In genomic region chr11:128323381-128323780, GRCh38 we compare ENCODE assay signal across 9 cellular contexts.
DNase-seq lines count a peak whose midpoint lies in the region; ATAC-seq, FAIRE-seq and TF ChIP-seq lines count a peak whose summit lies in the region.
"Had no signal": no experiment of that assay in that cellular context is flagged by ENCODE, and none has a peak within 500 bp of the region (broad histone marks: within the 10 kb centered on the region; RNA-seq: fewer than 3 reads in every experiment).

No MANE protein-coding gene starts in this region.

- SMC1A ChIA-PET in GM12878 (lab: Charles Lee; ENCODE audit: uncharacterized antibody, unreplicated experiment) = interaction anchor here (0.6 to 10.3 kb wide), 32 partner anchors 10 to 311 kb away, joined by 3 to 104 read pairs (median 4); no protein-coding TSS in a partner anchor

- peak; percentile 41 to 46 (median 45); a peak in 5 of 6 replicates for TF ChIP-seq CTCF in GM12878 (IDR thresholded peaks at IDR 0.05 in 2 of 3, conservative IDR thresholded peaks at IDR 0.05 in 1 of 3; ENCODE audit: control insufficient read depth in 2 of 3, extremely low read depth in 1 of 3, insufficient read depth in 1 of 3, low read depth in 3 of 3, low read length in 3 of 3)

- no peaks in the 10 kb centered on the region for H3K36me3 Mint-ChIP-seq in naive B cell

- peak; percentile 74 for TF ChIP-seq RAD21 in GM12878 (IDR thresholded peaks at IDR 0.05; ENCODE audit: insufficient read depth, low read depth, low read length)

- intact Hi-C loops in GM12878 (cut with micrococcal nuclease; ENCODE audit: unreplicated experiment) = loop anchor here (1.0 kb wide), 1 partner anchor 198 kb away; no protein-coding TSS in a partner anchor

- CTCF ChIA-PET in GM12878 (lab: Yijun Ruan, JAX) = interaction anchor here (0.7 to 4.2 kb wide), 22 partner anchors 15 to 521 kb away, joined by 3 to 47 read pairs (median 4); no protein-coding TSS in a partner anchor

- POLR2A ChIA-PET in GM12878 (lab: Charles Lee) = interaction anchor here (0.6 to 0.9 kb wide), 2 partner anchors 307 to 309 kb away, joined by 3 read pairs; no protein-coding TSS in a partner anchor

- no peak for TF ChIP-seq EP300 in GM12878 (IDR thresholded peaks at IDR 0.05; ENCODE audit: borderline replicate concordance in 1 of 2, control insufficient read depth in 1 of 2, low read depth in 2 of 2, low read length in 2 of 2)

- H3K36me3 ChIP-seq in GM12878 (ENCODE audit: control insufficient read depth in 2 of 2, insufficient read depth in 2 of 2, low read length in 1 of 2) = no peaks in the 10 kb centered on the region

- H3K4me1 ChIP-seq in GM12878 (ENCODE audit: control insufficient read depth, insufficient read depth, low read length) = peaks cover 11% of the 10 kb centered on the region

- H4K20me1 ChIP-seq in GM12878 (ENCODE audit: control insufficient read depth, insufficient read depth) = no peaks in the 10 kb centered on the region

- WGBS in GM12878 (ENCODE audit: insufficient coverage, insufficient replicate concordance, low lambda C conversion rate, missing lambda C conversion rate) = 48% methylated on average over 2 of the region's 2 CpGs

- H3K79me2 ChIP-seq in GM12878 (ENCODE audit: control insufficient read depth, insufficient read depth, low read length) = no peaks in the 10 kb centered on the region

- peak; percentile 2 for DNase-seq in DMS 273 (lab: John Stamatoyannopoulos, UW; ENCODE audit: unreplicated experiment)
- DNase-seq in DMS 273 treated with DMSO at 0.1 percent for 48 hours (lab: John Stamatoyannopoulos, UW) = no peak
- DNase-seq in GM12878 (ENCODE audit: low read depth, low spot score) = no peak
- DNase-seq in naive B cell = peak; percentile 21
- no peak for DNase-seq in activated CD4-positive, CD25-positive, alpha-beta regulatory T cell (lab: John Stamatoyannopoulos, UW)
- no peak for DNase-seq in Ammon's horn (ENCODE audit: low spot score)
- DNase-seq in dedifferentiated amniotic fluid mesenchymal stem cell (ENCODE audit: extremely low spot score) = no peak

- BruUV-seq in GM12878 (replicated peaks; lab: Mats Ljungman, UMichigan) = no TSS peak

- peak overlapping the region; percentile 18; the same call in 1 of the 2 replicates for H2AFZ ChIP-seq in GM12878 (ENCODE audit: control insufficient read depth, low read depth, low read length)

- no peak overlapping the region for H3K27ac ChIP-seq in GM12878 (ENCODE audit: control insufficient read depth, insufficient read depth)
- H3K27ac ChIP-seq: 22Rv1 had no signal

- no peak overlapping the region for H3K4me3 ChIP-seq in GM12878

- FAIRE-seq in GM12878 (lab: Jason Lieb, UNC) = peak; percentile 38

- peaks cover 0 to 1% (median 0%) of the 10 kb centered on the region in 7 donors for H3K9me3 Mint-ChIP-seq in naive B cell

- peak overlapping the region in 5 of 6 donors; percentile 37 to 57 (median 45) for H3K27ac Mint-ChIP-seq in naive B cell

- H3K9me3 ChIP-seq in GM12878 (replicated peaks; ENCODE audit: control insufficient read depth, insufficient read depth, low read length) = no peaks in the 10 kb centered on the region

- H3K9ac ChIP-seq in GM12878 (ENCODE audit: control insufficient read depth, insufficient read depth, low read length) = no peak overlapping the region

- TF ChIP-seq POLR2A in GM12878 (IDR thresholded peaks at IDR 0.05; ENCODE audit: low read depth, low read length) = no peak

- in situ Hi-C loops in GM12878 (cut with MboI) = no loop called here

- H3K4me3 Mint-ChIP-seq in naive B cell = no peak overlapping the region

- H3K4me1 Mint-ChIP-seq in naive B cell = peaks cover 40 to 49% (median 42%) of the 10 kb centered on the region in 3 donors

- H3K27me3 ChIP-seq in GM12878 (replicated peaks in 1 of 2; ENCODE audit: control insufficient read depth in 2 of 2, insufficient read depth in 2 of 2, low read length in 1 of 2) = no peaks in the 10 kb centered on the region

- no peak overlapping the region for H3K4me2 ChIP-seq in GM12878 (ENCODE audit: control insufficient read depth, insufficient read depth)

- peak; percentile 46 for ATAC-seq in HG03045 (IDR thresholded peaks at IDR 0.05; ENCODE audit: unreplicated experiment)
- peak; percentile 43 for ATAC-seq in GM12878
- peak in 1 of 2 donors; percentile 20 for ATAC-seq in naive B cell (ENCODE audit: low read depth in 2 of 2)

- RAD21 ChIA-PET in GM12878 (lab: Charles Lee; ENCODE audit: unreplicated experiment) = interaction anchor here (0.6 to 4.4 kb wide), 20 partner anchors 15 to 508 kb away, joined by 3 to 32 read pairs (median 3); no protein-coding TSS in a partner anchor

- H3K27me3 Mint-ChIP-seq in naive B cell = no peaks in the 10 kb centered on the region

TF ChIP-seq in GM12878, 131 proteins besides CTCF, POLR2A, EP300 and RAD21:
- TF ChIP-seq PBX3 (IDR thresholded peaks at IDR 0.05; ENCODE audit: insufficient replicate concordance, low read depth, low read length) = no peak
- TF ChIP-seq BACH1 (IDR thresholded peaks at IDR 0.05; ENCODE audit: borderline replicate concordance) = no peak
- peak; percentile 30; the same call in 1 of the 3 replicates for TF ChIP-seq POU2F2 (IDR thresholded peaks at IDR 0.05; ENCODE audit: borderline replicate concordance, low read depth, low read length)
- TF ChIP-seq ESRRA (IDR thresholded peaks at IDR 0.05; ENCODE audit: low read length) = peak; percentile 61; the same call in 1 of the 2 replicates
- TF ChIP-seq RUNX3 (IDR thresholded peaks at IDR 0.05; ENCODE audit: low read length) = 0 out of 2 replicates have a peak, but pooled peaks have one; percentile 13
- TF ChIP-seq SMC3 (IDR thresholded peaks at IDR 0.05; ENCODE audit: borderline replicate concordance, low read length) = peak; percentile 51; the same call in 1 of the 2 replicates
- peak; percentile 58; the same call in 1 of the 2 replicates for TF ChIP-seq IRF4 (IDR thresholded peaks at IDR 0.05; ENCODE audit: low read depth, low read length)
- no peak for TF ChIP-seq NR2F1 (conservative IDR thresholded peaks at IDR 0.05)
- TF ChIP-seq SRF (IDR thresholded peaks at IDR 0.05; ENCODE audit: low read depth in 2 of 2, low read length in 2 of 2) = no peak
- peak; percentile 44; the same call in 1 of the 2 replicates for TF ChIP-seq YY1 (IDR thresholded peaks at IDR 0.05; ENCODE audit: low read depth, low read length)
- TF ChIP-seq CBX5 (IDR thresholded peaks at IDR 0.05; ENCODE audit: low read depth) = 0 out of 2 replicates have a peak, but pooled peaks have one; percentile 36
TF ChIP-seq in GM12878: peak in this region for 7.

Comparison
In these comparisons a context has a peak if more than half of its experiments do, and no peak if none do; other contexts are left out.
1. DNase-seq: peak in DMS 273 (single experiment) and naive B cell (single experiment); none in DMS 273 treated with DMSO at 0.1 percent for 48 hours (single experiment), GM12878 (single experiment), activated CD4-positive, CD25-positive, alpha-beta regulatory T cell (0 of 4), Ammon's horn (single experiment) and dedifferentiated amniotic fluid mesenchymal stem cell (single experiment).